In genomic region chr4:183840311-183840710, GRCh38 we compare ENCODE assay signal across 8 cellular contexts.
DNase-seq lines count a peak whose midpoint lies in the region; ATAC-seq lines count a peak whose summit lies in the region.

No MANE protein-coding gene starts in this region.

- H3K27ac ChIP-seq in effector memory CD4-positive, alpha-beta T cell (ENCODE audit: insufficient read depth, low read length, poor library complexity, severe bottlenecking) = no peak overlapping the region
- H3K27ac ChIP-seq in mesenchymal stem cell (ENCODE audit: low read length, poor library complexity, severe bottlenecking) = no peak overlapping the region

- no peak overlapping the region for H4K8ac ChIP-seq in mesenchymal stem cell (ENCODE audit: low read length)

- H3K4me3 ChIP-seq in effector memory CD4-positive, alpha-beta T cell (ENCODE audit: insufficient read depth, low read depth, low read length, poor library complexity, severe bottlenecking) = no peak overlapping the region
- no peak overlapping the region for H3K4me3 ChIP-seq in mesenchymal stem cell (ENCODE audit: insufficient read depth in 1 of 2, low read depth in 1 of 2, low read length in 2 of 2)

- H3K79me1 ChIP-seq in mesenchymal stem cell (replicated peaks; ENCODE audit: low read length, poor library complexity, severe bottlenecking) = no peaks in the 10 kb centered on the region

- no peak overlapping the region for H2BK15ac ChIP-seq in mesenchymal stem cell (ENCODE audit: low read depth, poor library complexity, severe bottlenecking)

- H3K9me3 Mint-ChIP-seq in activated CD4-positive, alpha-beta memory T cell treated with anti-CD3 and anti-CD28 coated beads, Interleukin-2, amount 10 ng/mL, durations not matched to agents 7 days and 5 days = no peaks in the 10 kb centered on the region

- POLR2A ChIA-PET in activated CD4-positive, alpha-beta memory T cell treated with anti-CD3 and anti-CD28 coated beads, Interleukin-2, amount 10 ng/mL, durations not matched to agents 7 days and 5 days (lab: Charles Lee) = no interaction called here

- no peak overlapping the region for H3K23ac ChIP-seq in mesenchymal stem cell (ENCODE audit: low read length in 2 of 2)

- H4K91ac ChIP-seq in mesenchymal stem cell (ENCODE audit: low read length) = no peak overlapping the region

- H3K4me3 Mint-ChIP-seq in activated CD4-positive, alpha-beta memory T cell treated with anti-CD3 and anti-CD28 coated beads, Interleukin-2, amount 10 ng/mL, durations not matched to agents 7 days and 5 days = no peak overlapping the region

- no peak overlapping the region for H3K9ac ChIP-seq in mesenchymal stem cell (ENCODE audit: low read length)

- CTCF ChIA-PET in activated CD4-positive, alpha-beta memory T cell treated with anti-CD3 and anti-CD28 coated beads, Interleukin-2, amount 10 ng/mL, durations not matched to agents 7 days and 5 days (lab: Charles Lee) = interaction anchor here (0.9 to 2.0 kb wide), 8 partner anchors 10 to 412 kb away, joined by 3 to 5 read pairs (median 4); no protein-coding TSS in a partner anchor

- H2AK5ac ChIP-seq in mesenchymal stem cell (ENCODE audit: low read length, severe bottlenecking) = no peak overlapping the region

- H3K9me3 ChIP-seq in effector memory CD4-positive, alpha-beta T cell (ENCODE audit: control insufficient read depth, low read length) = no peaks in the 10 kb centered on the region
- no peaks in the 10 kb centered on the region for H3K9me3 ChIP-seq in mesenchymal stem cell (ENCODE audit: control insufficient read depth, low read length)

- no peak overlapping the region for H2BK5ac ChIP-seq in mesenchymal stem cell (ENCODE audit: low read depth, low read length, poor library complexity, severe bottlenecking)

- no peak overlapping the region for H2BK120ac ChIP-seq in mesenchymal stem cell (ENCODE audit: low read depth, low read length)

- H3K27me3 Mint-ChIP-seq in activated CD4-positive, alpha-beta memory T cell treated with anti-CD3 and anti-CD28 coated beads, Interleukin-2, amount 10 ng/mL, durations not matched to agents 7 days and 5 days = peaks cover 17% of the 10 kb centered on the region

- H3K4ac ChIP-seq in mesenchymal stem cell (ENCODE audit: low read depth in 1 of 2, low read length in 2 of 2) = no peak overlapping the region

- no peak overlapping the region for H2AFZ ChIP-seq in mesenchymal stem cell (ENCODE audit: low read depth, low read length)

- peaks cover 8% of the 10 kb centered on the region for H3K27me3 ChIP-seq in effector memory CD4-positive, alpha-beta T cell (replicated peaks; ENCODE audit: control insufficient read depth, insufficient read depth, low read length, poor library complexity, severe bottlenecking)
- H3K27me3 ChIP-seq in mesenchymal stem cell (ENCODE audit: control insufficient read depth in 1 of 2, insufficient read depth in 1 of 2, low read length in 2 of 2) = peaks cover 0 to 18% of the 10 kb centered on the region in 2 experiments

- H3K18ac ChIP-seq in mesenchymal stem cell (ENCODE audit: low read depth in 1 of 2, low read length in 2 of 2) = no peak overlapping the region

- H2BK12ac ChIP-seq in mesenchymal stem cell (ENCODE audit: low read length in 2 of 2) = no peak overlapping the region

- H3K4me1 ChIP-seq in effector memory CD4-positive, alpha-beta T cell (ENCODE audit: control insufficient read depth, insufficient read depth, low read length, poor library complexity, severe bottlenecking) = no peaks in the 10 kb centered on the region
- H3K4me1 ChIP-seq in mesenchymal stem cell (ENCODE audit: control insufficient read depth, insufficient read depth, low read depth, low read length) = no peaks in the 10 kb centered on the region

- no peaks in the 10 kb centered on the region for H3K36me3 ChIP-seq in effector memory CD4-positive, alpha-beta T cell (ENCODE audit: control insufficient read depth, insufficient read depth, low read length)
- H3K36me3 ChIP-seq in mesenchymal stem cell (ENCODE audit: control insufficient read depth in 1 of 2, insufficient read depth in 2 of 2, low read depth in 1 of 2, low read length in 2 of 2) = no peaks in the 10 kb centered on the region

- peak; percentile 79 for ATAC-seq in HG02981 (IDR thresholded peaks at IDR 0.05; ENCODE audit: unreplicated experiment)

- H3K4me2 ChIP-seq in mesenchymal stem cell (ENCODE audit: low read length, poor library complexity, severe bottlenecking) = no peak overlapping the region

- no peak overlapping the region for H3K14ac ChIP-seq in mesenchymal stem cell (ENCODE audit: low read length in 2 of 2)

- WGBS in mesenchymal stem cell = 0% methylated on average over 4 of the region's 5 CpGs

- DNase-seq in NCI-H1436 (lab: John Stamatoyannopoulos, UW) (peak; percentile 52), NCI-H1436 treated with DMSO at 0.1 percent for 48 hours (lab: John Stamatoyannopoulos, UW) (no peak), NCI-H526 (lab: John Stamatoyannopoulos, UW) (peak; percentile 20 to 80), mesenchymal stem cell (peak; percentile 74)
- peak; percentile 64 for DNase-seq in activated CD4-positive, alpha-beta memory T cell treated with anti-CD3 and anti-CD28 coated beads, Interleukin-2, amount 10 ng/mL, durations not matched to agents 7 days and 5 days
- peak; percentile 2 to 36 (median 5) for DNase-seq in effector memory CD4-positive, alpha-beta T cell
- peak; percentile 46 to 51 for DNase-seq in stimulated activated CD8-positive, alpha-beta memory T cell treated with anti-CD3 and anti-CD28 coated beads, Interleukin-2, amount 100 ng/mL, for 48 hours (ENCODE audit: low read depth in 2 of 2)

- no peaks in the 10 kb centered on the region for H3K36me3 Mint-ChIP-seq in activated CD4-positive, alpha-beta memory T cell treated with anti-CD3 and anti-CD28 coated beads, Interleukin-2, amount 10 ng/mL, durations not matched to agents 7 days and 5 days (ENCODE audit: low read depth)

- H3K4me1 Mint-ChIP-seq in activated CD4-positive, alpha-beta memory T cell treated with anti-CD3 and anti-CD28 coated beads, Interleukin-2, amount 10 ng/mL, durations not matched to agents 7 days and 5 days = no peaks in the 10 kb centered on the region

- H3K27ac Mint-ChIP-seq in activated CD4-positive, alpha-beta memory T cell treated with anti-CD3 and anti-CD28 coated beads, Interleukin-2, amount 10 ng/mL, durations not matched to agents 7 days and 5 days = no peak overlapping the region
